14 cellular contexts compared by ENCODE assay signal in genomic region chr18:6994719-6995430, GRCh38.
DNase-seq lines count a peak whose midpoint lies in the region; ATAC-seq and TF ChIP-seq lines count a peak whose summit lies in the region.
"Had no signal": no experiment of that assay in that cellular context is flagged by ENCODE, and none has a peak within 500 bp of the region (broad histone marks: within the 10 kb centered on the region; RNA-seq: fewer than 3 reads in every experiment).

No MANE protein-coding gene starts in this region.

- H3K27me3 Mint-ChIP-seq in neural crest cell (ENCODE audit: low read depth) (no peaks in the 10 kb centered on the region), glutamatergic neuron (ENCODE audit: unreplicated experiment) (no peaks in the 10 kb centered on the region)
- H3K27me3 Mint-ChIP-seq in activated naive CD4-positive, alpha-beta T cell treated with anti-CD3 and anti-CD28 coated beads, Interleukin-2, amount 10 ng/mL, durations not matched to agents 7 days and 5 days = no peaks in the 10 kb centered on the region
- H3K27me3 Mint-ChIP-seq: activated CD8-positive, alpha-beta T cell treated with anti-CD3 and anti-CD28 coated beads for 36 hours had no signal

- DNase-seq in M059J (ENCODE audit: low read depth) = peak; percentile 92
- peak; percentile 92 for DNase-seq in epithelial cell of prostate (ENCODE audit: low read depth, low spot score)
- DNase-seq in neural crest cell (ENCODE audit: low read depth, low spot score) = no peak
- DNase-seq in T-helper 1 cell = no peak
- DNase-seq in glutamatergic neuron = no peak
- DNase-seq in activated naive CD4-positive, alpha-beta T cell treated with anti-CD3 and anti-CD28 coated beads, Interleukin-2, amount 10 ng/mL, durations not matched to agents 7 days and 5 days = no peak
- DNase-seq: activated CD8-positive, alpha-beta T cell treated with anti-CD3 and anti-CD28 coated beads for 36 hours; central memory CD4-positive, alpha-beta T cell; HFFc6; kidney; natural killer cell; NCI-H2029 treated with DMSO at 0.1 percent for 48 hours had no signal

- no peaks in the 10 kb centered on the region for H3K4me1 Mint-ChIP-seq in neural crest cell
- peaks cover 2% of the 10 kb centered on the region for H3K4me1 Mint-ChIP-seq in glutamatergic neuron (ENCODE audit: low read depth, unreplicated experiment)
- H3K4me1 Mint-ChIP-seq in activated naive CD4-positive, alpha-beta T cell treated with anti-CD3 and anti-CD28 coated beads, Interleukin-2, amount 10 ng/mL, durations not matched to agents 7 days and 5 days = no peaks in the 10 kb centered on the region
- H3K4me1 Mint-ChIP-seq: natural killer cell had no signal

- CTCF ChIA-PET in activated naive CD4-positive, alpha-beta T cell treated with anti-CD3 and anti-CD28 coated beads, Interleukin-2, amount 10 ng/mL, durations not matched to agents 7 days and 5 days (lab: Charles Lee) = interaction anchor here (0.7 kb wide), 1 partner anchor 1366 kb away, joined by 3 read pairs; no protein-coding TSS in a partner anchor

- no peak for TF ChIP-seq CTCF in C4-2B (conservative IDR thresholded peaks at IDR 0.05)
- TF ChIP-seq CTCF in neural crest cell (conservative IDR thresholded peaks at IDR 0.05) = no peak
- no peak for TF ChIP-seq CTCF in glutamatergic neuron (IDR thresholded peaks at IDR 0.05; ENCODE audit: partially characterized antibody, unreplicated experiment)

- no peaks in the 10 kb centered on the region for H3K9me3 Mint-ChIP-seq in neural crest cell
- no peaks in the 10 kb centered on the region for H3K9me3 Mint-ChIP-seq in glutamatergic neuron (ENCODE audit: unreplicated experiment)
- no peaks in the 10 kb centered on the region for H3K9me3 Mint-ChIP-seq in activated naive CD4-positive, alpha-beta T cell treated with anti-CD3 and anti-CD28 coated beads, Interleukin-2, amount 10 ng/mL, durations not matched to agents 7 days and 5 days
- H3K9me3 Mint-ChIP-seq: activated CD8-positive, alpha-beta T cell treated with anti-CD3 and anti-CD28 coated beads for 36 hours had no signal

- H3K36me3 Mint-ChIP-seq in neural crest cell (ENCODE audit: low read depth) = peaks cover 12% of the 10 kb centered on the region
- H3K36me3 Mint-ChIP-seq in glutamatergic neuron (ENCODE audit: unreplicated experiment) = no peaks in the 10 kb centered on the region
- H3K36me3 Mint-ChIP-seq in activated naive CD4-positive, alpha-beta T cell treated with anti-CD3 and anti-CD28 coated beads, Interleukin-2, amount 10 ng/mL, durations not matched to agents 7 days and 5 days = no peaks in the 10 kb centered on the region
- H3K36me3 Mint-ChIP-seq: natural killer cell had no signal

- no peak for ATAC-seq in HG03097 (IDR thresholded peaks at IDR 0.05; ENCODE audit: low FRiP score, unreplicated experiment)
- ATAC-seq: activated CD8-positive, alpha-beta T cell treated with anti-CD3 and anti-CD28 coated beads for 36 hours; natural killer cell had no signal

- no peak overlapping the region for H3K4me3 Mint-ChIP-seq in neural crest cell
- no peak overlapping the region for H3K4me3 Mint-ChIP-seq in glutamatergic neuron (ENCODE audit: unreplicated experiment)
- no peak overlapping the region for H3K4me3 Mint-ChIP-seq in activated naive CD4-positive, alpha-beta T cell treated with anti-CD3 and anti-CD28 coated beads, Interleukin-2, amount 10 ng/mL, durations not matched to agents 7 days and 5 days
- H3K4me3 Mint-ChIP-seq: activated CD8-positive, alpha-beta T cell treated with anti-CD3 and anti-CD28 coated beads for 36 hours; HFFc6; natural killer cell had no signal

- H3K27ac Mint-ChIP-seq in neural crest cell (ENCODE audit: unreplicated experiment) (peak overlapping the region; percentile 78), glutamatergic neuron (ENCODE audit: unreplicated experiment) (no peak overlapping the region)
- H3K27ac Mint-ChIP-seq in activated naive CD4-positive, alpha-beta T cell treated with anti-CD3 and anti-CD28 coated beads, Interleukin-2, amount 10 ng/mL, durations not matched to agents 7 days and 5 days = no peak overlapping the region
- H3K27ac Mint-ChIP-seq: activated CD8-positive, alpha-beta T cell treated with anti-CD3 and anti-CD28 coated beads for 36 hours; HFFc6; natural killer cell had no signal

- H3K27ac ChIP-seq in C4-2B (peak overlapping the region; percentile 67), epithelial cell of prostate (peak overlapping the region; percentile 84)

Comparison
In these comparisons a context has a peak if more than half of its experiments do, and no peak if none do; other contexts are left out.
1. DNase-seq: peak in M059J (single experiment) and epithelial cell of prostate (single experiment); none in neural crest cell (single experiment), T-helper 1 cell (0 of 5), glutamatergic neuron (single experiment) and activated naive CD4-positive, alpha-beta T cell treated with anti-CD3 and anti-CD28 coated beads, Interleukin-2, amount 10 ng/mL, durations not matched to agents 7 days and 5 days (single experiment).